ENCODE assay signal across 14 cellular contexts in genomic region chr12:16636435-16637055, GRCh38. TPM values are rescaled to one million over a fixed set of nuclear protein-coding genes. Genes with fewer than 3 reads are reported as not detected.
DNase-seq lines count a peak whose midpoint lies in the region; ATAC-seq and TF ChIP-seq lines count a peak whose summit lies in the region.
"Had no signal": no experiment of that assay in that cellular context is flagged by ENCODE, and none has a peak within 500 bp of the region (broad histone marks: within the 10 kb centered on the region; RNA-seq: fewer than 3 reads in every experiment).

No MANE protein-coding gene starts in this region.

- H3K27ac ChIP-seq in GM23248 = no peak overlapping the region

- H3K9ac ChIP-seq in GM23248 = no peak overlapping the region

- no peaks in the 10 kb centered on the region for H3K9me3 ChIP-seq in GM23248 (ENCODE audit: low read depth)
- no peaks in the 10 kb centered on the region for H3K9me3 ChIP-seq in mucosa of descending colon

- DNase-seq in AML-193 (lab: John Stamatoyannopoulos, UW) (no peak), GM23248 (no peak), mucosa of descending colon (no peak), SIG-M5 (lab: John Stamatoyannopoulos, UW) (no peak)
- DNase-seq: activated CD4-positive, alpha-beta T cell treated with anti-CD3 and anti-CD28 coated beads for 48 hours; central memory CD4-positive, alpha-beta T cell; HFFc6; NCI-H526 treated with DMSO at 0.1 percent for 48 hours had no signal

- in situ Hi-C loops in GM23248 (cut with MboI) = no loop called here

- H2AFZ ChIP-seq in GM23248 = no peak overlapping the region

- H3F3A ChIP-seq in GM23248 (ENCODE audit: insufficient read depth) = no peaks in the 10 kb centered on the region

- H3K4me2 ChIP-seq in GM23248 (ENCODE audit: unreplicated experiment) = no peak overlapping the region

- TF ChIP-seq CTCF in mucosa of descending colon (IDR thresholded peaks at IDR 0.05) = no peak

- no peaks in the 10 kb centered on the region for H3K36me3 ChIP-seq in GM23248 (ENCODE audit: low read depth)
- H3K36me3 ChIP-seq in mucosa of descending colon (ENCODE audit: low read depth) = no peaks in the 10 kb centered on the region

- intact Hi-C loops in mucosa of descending colon (cut with DNase I, micrococcal nuclease) = no loop called here

- H3K9me2 ChIP-seq in GM23248 (ENCODE audit: insufficient read depth) = no peaks in the 10 kb centered on the region

- WGBS in GM23248 (ENCODE audit: low coverage in 1 of 2, low lambda C conversion rate in 2 of 2, missing lambda C conversion rate in 2 of 2), 2 experiments = 57 to 58% methylated on average over 2 of the region's 2 CpGs

- H4K20me1 ChIP-seq in GM23248 (ENCODE audit: insufficient read depth) = no peaks in the 10 kb centered on the region

- H3K4me1 ChIP-seq in GM23248 (ENCODE audit: insufficient read depth) = no peaks in the 10 kb centered on the region
- no peaks in the 10 kb centered on the region for H3K4me1 ChIP-seq in mucosa of descending colon (ENCODE audit: low read depth)

- H3K27me3 ChIP-seq in GM23248 (replicated peaks; ENCODE audit: insufficient read depth) = no peaks in the 10 kb centered on the region

- ATAC-seq in GM18508 (IDR thresholded peaks at IDR 0.05; ENCODE audit: insufficient read depth, unreplicated experiment) (peak; percentile 79), GM19468 (IDR thresholded peaks at IDR 0.05; ENCODE audit: extremely low read depth, unreplicated experiment) (peak; percentile 74), HG02885 (IDR thresholded peaks at IDR 0.05; ENCODE audit: poor library complexity, unreplicated experiment) (peak; percentile 90), HG03565 (IDR thresholded peaks at IDR 0.05; ENCODE audit: unreplicated experiment) (peak; percentile 92), mucosa of descending colon (no peak)
- ATAC-seq: SK-N-SH treated with all-trans-retinoic acid at 6 μM for 48 hours had no signal

- no peaks in the 10 kb centered on the region for H3K79me2 ChIP-seq in GM23248 (ENCODE audit: insufficient read depth)

- H3K4me3 ChIP-seq in GM23248 (no peak overlapping the region), mucosa of descending colon (no peak overlapping the region)

RNA-seq across cellular contexts. Expression of gene LMO3, which starts 30.6 kb away (rescaled TPM):
- not detected in 2 replicates for total RNA-seq in GM23248 (2014; rRNA removed; shearing (Covaris generic))
- 0.27 and 0.38 TPM in 2 replicates for polyA plus RNA-seq in GM23248 (2016; fragmentation: Nextera tagmentation; extraction: Ambion mirVana)
- total RNA-seq in mucosa of descending colon = 100 to 1,000 TPM in 1 of 3 donors, 1 to 10 TPM in 2; 3.6 to 131 (median 9.4) TPM
- polyA plus RNA-seq: BJ had no signal
